ENCODE assay signal across 1 cellular context in the genomic region with DNA sequence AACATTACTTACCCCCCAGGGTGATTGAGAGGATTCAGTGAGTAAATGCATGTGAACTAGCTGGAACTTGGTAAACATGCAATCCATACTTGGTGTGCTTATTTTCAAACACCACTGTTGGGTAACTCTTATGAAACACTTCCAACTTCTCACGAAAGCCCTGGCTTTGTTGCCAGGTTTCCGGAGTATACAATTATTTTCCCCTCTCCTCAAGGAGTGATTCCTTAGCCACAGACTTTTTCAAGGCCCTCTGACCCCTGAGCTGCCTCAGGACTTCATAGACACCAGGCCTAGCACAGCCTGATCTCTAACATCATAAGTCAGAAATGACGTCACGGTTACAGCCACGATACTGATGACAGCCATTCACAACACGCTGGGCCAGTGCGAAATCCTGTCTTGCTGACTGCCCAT.
A peak's percentile ranks its signal among the peaks of the same experiment; 100 is the strongest.
TF ChIP-seq lines count a peak whose summit lies in the region.

No MANE protein-coding gene starts in this region.

TF ChIP-seq in HepG2, 621 proteins besides CTCF, POLR2A, EP300 and RAD21 (continued from another document and continues in another):
- TF ChIP-seq ARID5B (CRISPR knock-in tag; IDR thresholded peaks at IDR 0.05) (peak; percentile 88), SUZ12 (IDR thresholded peaks at IDR 0.05; ENCODE audit: low read depth, low read length) (no peak), SIN3B (IDR thresholded peaks at IDR 0.05; ENCODE audit: low read length) (no peak), MIER3 (CRISPR knock-in tag; IDR thresholded peaks at IDR 0.05; ENCODE audit: borderline replicate concordance) (no peak; the same call in 1 of the 2 replicates), MATR3 (CRISPR knock-in tag; IDR thresholded peaks at IDR 0.05) (no peak), ZNF790 (CRISPR knock-in tag; IDR thresholded peaks at IDR 0.05; ENCODE audit: borderline replicate concordance) (no peak), ZNF614 (CRISPR knock-in tag; IDR thresholded peaks at IDR 0.05; ENCODE audit: borderline replicate concordance) (peak; percentile 64; the same call in 1 of the 2 replicates), ATF7 (IDR thresholded peaks at IDR 0.05) (peak; percentile 76), ATF7 (CRISPR knock-in tag; IDR thresholded peaks at IDR 0.05) (no peak), CCDC6 (CRISPR knock-in tag; IDR thresholded peaks at IDR 0.05) (no peak), ZNF564 (CRISPR knock-in tag; IDR thresholded peaks at IDR 0.05) (no peak), MLLT10 (CRISPR knock-in tag; IDR thresholded peaks at IDR 0.05) (no peak), RCOR2 (CRISPR knock-in tag; IDR thresholded peaks at IDR 0.05) (no peak), CBX2 (IDR thresholded peaks at IDR 0.05; ENCODE audit: low read depth, low read length) (no peak), CBX2 (CRISPR knock-in tag; IDR thresholded peaks at IDR 0.05; ENCODE audit: low read depth) (no peak), FOXK1 (CRISPR knock-in tag; IDR thresholded peaks at IDR 0.05; ENCODE audit: borderline replicate concordance, low read depth) (peak; percentile 87; the same call in 1 of the 2 replicates), TGIF2 (CRISPR knock-in tag; IDR thresholded peaks at IDR 0.05) (0 out of 2 replicates have a peak, but pooled peaks have one; percentile 38), SOX5 (CRISPR knock-in tag; IDR thresholded peaks at IDR 0.05; ENCODE audit: borderline replicate concordance) (peak; percentile 57; the same call in 1 of the 2 replicates), PHF5A (CRISPR knock-in tag; IDR thresholded peaks at IDR 0.05; ENCODE audit: low read depth, unreplicated experiment) (no peak), TBL1XR1 (IDR thresholded peaks at IDR 0.05; ENCODE audit: borderline replicate concordance, low read length, partially characterized antibody) (peak; percentile 73), ZNF777 (CRISPR knock-in tag; IDR thresholded peaks at IDR 0.05) (no peak), ZBTB38 (CRISPR knock-in tag; IDR thresholded peaks at IDR 0.05) (peak; percentile 64; the same call in 1 of the 2 replicates), KAT2B (IDR thresholded peaks at IDR 0.05; ENCODE audit: borderline replicate concordance, low read depth, low read length) (no peak), CEBPG (CRISPR knock-in tag; IDR thresholded peaks at IDR 0.05) (peak; percentile 89), ZSCAN31 (CRISPR knock-in tag; IDR thresholded peaks at IDR 0.05; ENCODE audit: low read depth) (no peak), CREB1 (IDR thresholded peaks at IDR 0.05) (peak; percentile 89), CREB1 (CRISPR knock-in tag; IDR thresholded peaks at IDR 0.05) (peak; percentile 65), GMEB1 (CRISPR knock-in tag; IDR thresholded peaks at IDR 0.05; ENCODE audit: borderline replicate concordance) (no peak), ZC3H13 (CRISPR knock-in tag; IDR thresholded peaks at IDR 0.05) (no peak), MTF2 (CRISPR knock-in tag; IDR thresholded peaks at IDR 0.05; ENCODE audit: borderline replicate concordance) (no peak), ZNF44 (CRISPR knock-in tag; IDR thresholded peaks at IDR 0.05) (no peak), IRF2 (CRISPR knock-in tag; IDR thresholded peaks at IDR 0.05) (peak; percentile 71; the same call in 1 of the 2 replicates), KLF16 (CRISPR knock-in tag; IDR thresholded peaks at IDR 0.05) (peak in 1 of 2 experiments; percentile 81; a peak in 1 of 4 replicates), ZNF362 (CRISPR knock-in tag; IDR thresholded peaks at IDR 0.05; ENCODE audit: borderline replicate concordance) (no peak), SNRNP70 (IDR thresholded peaks at IDR 0.05; ENCODE audit: low read depth, low read length) (no peak), MEIS2 (CRISPR knock-in tag; IDR thresholded peaks at IDR 0.05) (no peak), ZSCAN21 (CRISPR knock-in tag; IDR thresholded peaks at IDR 0.05; ENCODE audit: borderline replicate concordance) (0 out of 2 replicates have a peak, but pooled peaks have one; percentile 9), HMGA1 (CRISPR knock-in tag; conservative IDR thresholded peaks at IDR 0.05) (no peak), SP140L (CRISPR knock-in tag; IDR thresholded peaks at IDR 0.05; ENCODE audit: borderline replicate concordance) (no peak), FOSL2 (CRISPR knock-in tag; IDR thresholded peaks at IDR 0.05) (peak; percentile 75), ZNF569 (CRISPR knock-in tag; IDR thresholded peaks at IDR 0.05; ENCODE audit: borderline replicate concordance) (no peak), DDIT3 (CRISPR knock-in tag; IDR thresholded peaks at IDR 0.05) (no peak)
- TF ChIP-seq, protein P1, sequence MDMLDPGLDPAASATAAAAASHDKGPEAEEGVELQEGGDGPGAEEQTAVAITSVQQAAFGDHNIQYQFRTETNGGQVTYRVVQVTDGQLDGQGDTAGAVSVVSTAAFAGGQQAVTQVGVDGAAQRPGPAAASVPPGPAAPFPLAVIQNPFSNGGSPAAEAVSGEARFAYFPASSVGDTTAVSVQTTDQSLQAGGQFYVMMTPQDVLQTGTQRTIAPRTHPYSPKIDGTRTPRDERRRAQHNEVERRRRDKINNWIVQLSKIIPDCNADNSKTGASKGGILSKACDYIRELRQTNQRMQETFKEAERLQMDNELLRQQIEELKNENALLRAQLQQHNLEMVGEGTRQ (IDR thresholded peaks at IDR 0.05; ENCODE audit: low read depth, low read length): no peak
- TF ChIP-seq, protein P1 (CRISPR knock-in tag; IDR thresholded peaks at IDR 0.05; ENCODE audit: borderline replicate concordance): no peak
- TF ChIP-seq, protein P2, sequence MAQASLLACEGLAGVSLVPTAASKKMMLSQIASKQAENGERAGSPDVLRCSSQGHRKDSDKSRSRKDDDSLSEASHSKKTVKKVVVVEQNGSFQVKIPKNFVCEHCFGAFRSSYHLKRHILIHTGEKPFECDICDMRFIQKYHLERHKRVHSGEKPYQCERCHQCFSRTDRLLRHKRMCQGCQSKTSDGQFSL (CRISPR knock-in tag; IDR thresholded peaks at IDR 0.05): no peak
- TF ChIP-seq, protein P3, sequence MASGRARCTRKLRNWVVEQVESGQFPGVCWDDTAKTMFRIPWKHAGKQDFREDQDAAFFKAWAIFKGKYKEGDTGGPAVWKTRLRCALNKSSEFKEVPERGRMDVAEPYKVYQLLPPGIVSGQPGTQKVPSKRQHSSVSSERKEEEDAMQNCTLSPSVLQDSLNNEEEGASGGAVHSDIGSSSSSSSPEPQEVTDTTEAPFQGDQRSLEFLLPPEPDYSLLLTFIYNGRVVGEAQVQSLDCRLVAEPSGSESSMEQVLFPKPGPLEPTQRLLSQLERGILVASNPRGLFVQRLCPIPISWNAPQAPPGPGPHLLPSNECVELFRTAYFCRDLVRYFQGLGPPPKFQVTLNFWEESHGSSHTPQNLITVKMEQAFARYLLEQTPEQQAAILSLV (CRISPR knock-in tag; IDR thresholded peaks at IDR 0.05; ENCODE audit: borderline replicate concordance): no peak
- TF ChIP-seq, protein P4, sequence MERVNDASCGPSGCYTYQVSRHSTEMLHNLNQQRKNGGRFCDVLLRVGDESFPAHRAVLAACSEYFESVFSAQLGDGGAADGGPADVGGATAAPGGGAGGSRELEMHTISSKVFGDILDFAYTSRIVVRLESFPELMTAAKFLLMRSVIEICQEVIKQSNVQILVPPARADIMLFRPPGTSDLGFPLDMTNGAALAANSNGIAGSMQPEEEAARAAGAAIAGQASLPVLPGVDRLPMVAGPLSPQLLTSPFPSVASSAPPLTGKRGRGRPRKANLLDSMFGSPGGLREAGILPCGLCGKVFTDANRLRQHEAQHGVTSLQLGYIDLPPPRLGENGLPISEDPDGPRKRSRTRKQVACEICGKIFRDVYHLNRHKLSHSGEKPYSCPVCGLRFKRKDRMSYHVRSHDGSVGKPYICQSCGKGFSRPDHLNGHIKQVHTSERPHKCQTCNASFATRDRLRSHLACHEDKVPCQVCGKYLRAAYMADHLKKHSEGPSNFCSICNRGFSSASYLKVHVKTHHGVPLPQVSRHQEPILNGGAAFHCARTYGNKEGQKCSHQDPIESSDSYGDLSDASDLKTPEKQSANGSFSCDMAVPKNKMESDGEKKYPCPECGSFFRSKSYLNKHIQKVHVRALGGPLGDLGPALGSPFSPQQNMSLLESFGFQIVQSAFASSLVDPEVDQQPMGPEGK (CRISPR knock-in tag; IDR thresholded peaks at IDR 0.05): peak; percentile 48; the same call in 1 of the 2 replicates
- TF ChIP-seq, protein P5, sequence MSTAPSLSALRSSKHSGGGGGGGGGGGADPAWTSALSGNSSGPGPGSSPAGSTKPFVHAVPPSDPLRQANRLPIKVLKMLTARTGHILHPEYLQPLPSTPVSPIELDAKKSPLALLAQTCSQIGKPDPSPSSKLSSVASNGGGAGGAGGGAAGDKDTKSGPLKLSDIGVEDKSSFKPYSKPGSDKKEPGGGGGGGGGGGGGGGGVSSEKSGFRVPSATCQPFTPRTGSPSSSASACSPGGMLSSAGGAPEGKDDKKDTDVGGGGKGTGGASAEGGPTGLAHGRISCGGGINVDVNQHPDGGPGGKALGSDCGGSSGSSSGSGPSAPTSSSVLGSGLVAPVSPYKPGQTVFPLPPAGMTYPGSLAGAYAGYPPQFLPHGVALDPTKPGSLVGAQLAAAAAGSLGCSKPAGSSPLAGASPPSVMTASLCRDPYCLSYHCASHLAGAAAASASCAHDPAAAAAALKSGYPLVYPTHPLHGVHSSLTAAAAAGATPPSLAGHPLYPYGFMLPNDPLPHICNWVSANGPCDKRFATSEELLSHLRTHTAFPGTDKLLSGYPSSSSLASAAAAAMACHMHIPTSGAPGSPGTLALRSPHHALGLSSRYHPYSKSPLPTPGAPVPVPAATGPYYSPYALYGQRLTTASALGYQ (CRISPR knock-in tag; IDR thresholded peaks at IDR 0.05): no peak
- TF ChIP-seq, protein P6, sequence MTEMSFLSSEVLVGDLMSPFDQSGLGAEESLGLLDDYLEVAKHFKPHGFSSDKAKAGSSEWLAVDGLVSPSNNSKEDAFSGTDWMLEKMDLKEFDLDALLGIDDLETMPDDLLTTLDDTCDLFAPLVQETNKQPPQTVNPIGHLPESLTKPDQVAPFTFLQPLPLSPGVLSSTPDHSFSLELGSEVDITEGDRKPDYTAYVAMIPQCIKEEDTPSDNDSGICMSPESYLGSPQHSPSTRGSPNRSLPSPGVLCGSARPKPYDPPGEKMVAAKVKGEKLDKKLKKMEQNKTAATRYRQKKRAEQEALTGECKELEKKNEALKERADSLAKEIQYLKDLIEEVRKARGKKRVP (CRISPR knock-in tag; IDR thresholded peaks at IDR 0.05): peak in 1 of 2 experiments; percentile 72; a peak in 1 of 4 replicates
- TF ChIP-seq, protein P7, sequence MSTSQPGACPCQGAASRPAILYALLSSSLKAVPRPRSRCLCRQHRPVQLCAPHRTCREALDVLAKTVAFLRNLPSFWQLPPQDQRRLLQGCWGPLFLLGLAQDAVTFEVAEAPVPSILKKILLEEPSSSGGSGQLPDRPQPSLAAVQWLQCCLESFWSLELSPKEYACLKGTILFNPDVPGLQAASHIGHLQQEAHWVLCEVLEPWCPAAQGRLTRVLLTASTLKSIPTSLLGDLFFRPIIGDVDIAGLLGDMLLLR (CRISPR knock-in tag; IDR thresholded peaks at IDR 0.05): no peak
